Comparison of ENCODE assay signal across 11 cellular contexts in genomic region chr11:2549080-2549479, GRCh38.
"Had no signal": no experiment of that assay in that cellular context is flagged by ENCODE, and none has a peak within 500 bp of the region (broad histone marks: within the 10 kb centered on the region; RNA-seq: fewer than 3 reads in every experiment).

No MANE protein-coding gene starts in this region.

- H3K27me3 ChIP-seq: upper lobe of left lung had no signal

- H3K27ac ChIP-seq: dorsolateral prefrontal cortex, upper lobe of left lung had no signal

- DNase-seq: activated CD4-positive, CD25-positive, alpha-beta regulatory T cell; islet precursor cell; mesendoderm; RPMI8226; stimulated activated CD4-positive, alpha-beta T cell treated with anti-CD3 and anti-CD28 coated beads, Interleukin-15, amount 100 ng/mL, for 24 hours; stimulated activated CD4-positive, alpha-beta T cell treated with anti-CD3 and anti-CD28 coated beads, Interleukin-4, amount 100 ng/mL, for 24 hours; stimulated activated naive CD8-positive, alpha-beta T cell treated with anti-CD3 and anti-CD28 coated beads, Interleukin-15, Interleukin-2, amounts not matched to agents 100 U/mL and 50 U/mL, for 24 hours; SW 1271 had no signal

- H3K4me3 ChIP-seq: upper lobe of left lung had no signal

- ATAC-seq: stimulated activated naive CD8-positive, alpha-beta T cell treated with anti-CD3 and anti-CD28 coated beads, Interleukin-15, Interleukin-2, amounts not matched to agents 100 U/mL and 50 U/mL, for 24 hours had no signal

- H3K9me3 ChIP-seq: upper lobe of left lung had no signal

- H3K4me3 Mint-ChIP-seq: neural crest cell had no signal
